8 cellular contexts compared by ENCODE assay signal in the genomic region with DNA sequence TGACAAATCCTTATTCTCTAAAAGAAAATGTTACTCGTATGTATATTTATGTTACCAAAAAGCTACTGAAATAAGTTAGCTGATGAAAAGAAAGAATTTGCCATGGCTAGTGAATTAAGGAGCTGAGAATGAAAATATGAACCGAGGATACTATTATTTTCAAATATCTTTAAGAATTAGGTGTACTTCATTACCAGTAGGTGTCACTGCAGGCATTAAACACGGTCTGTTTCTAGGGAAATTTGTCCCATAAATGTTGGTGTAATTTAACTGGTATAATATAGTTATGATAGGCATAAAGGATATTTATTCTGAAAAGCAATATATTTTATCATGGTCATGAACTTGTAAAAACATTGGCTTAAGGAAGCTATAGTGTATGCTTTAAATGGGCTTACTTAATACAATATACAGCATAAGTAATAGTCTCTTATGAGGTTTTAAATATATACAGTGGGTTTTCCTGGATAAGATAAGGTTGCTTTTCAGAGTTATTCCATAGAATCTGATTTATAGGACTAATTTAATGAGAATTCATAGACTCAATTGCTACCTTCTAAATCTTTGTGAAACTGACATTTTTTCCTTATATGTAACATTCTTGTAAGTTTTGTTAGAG.
DNase-seq lines count a peak whose midpoint lies in the region; ATAC-seq and TF ChIP-seq lines count a peak whose summit lies in the region.

No MANE protein-coding gene starts in this region.

- intact Hi-C loops in right cardiac atrium (cut with DNase I) (loop anchor here in 1 of 4 donors (10.0 kb wide), 2 partner anchors 73 to 1073 kb away; no protein-coding TSS in a partner anchor), testis (cut with DNase I; ENCODE audit: low total_unique reads) (loop anchor here (10.0 kb wide), 1 partner anchor 73 kb away; no protein-coding TSS in a partner anchor)
- intact Hi-C loops in activated T-helper 1 cell treated with anti-CD3 and anti-CD28 coated beads, Interleukin-12 subunit alpha, Interleukin-12 subunit beta, Interleukin-2, Interleukin-4 antibody, amounts not matched to agents 30 ng/mL and 10 ng/mL and 1 ng/mL, durations not matched to agents 14 hours and 24 hours and 36 hours (cut with micrococcal nuclease), result loop anchor here (5.0 kb wide), 1 partner anchor 1000 kb away; no protein-coding TSS in a partner anchor

- H3K4me1 Mint-ChIP-seq in T-cell, result no peaks in the 10 kb centered on the region
- H3K4me1 Mint-ChIP-seq in activated T-helper 1 cell treated with anti-CD3 and anti-CD28 coated beads, Interleukin-12 subunit alpha, Interleukin-12 subunit beta, Interleukin-2, Interleukin-4 antibody, amounts not matched to agents 30 ng/mL and 10 ng/mL and 1 ng/mL, durations not matched to agents 14 hours and 24 hours and 36 hours (ENCODE audit: low read depth), result no peaks in the 10 kb centered on the region

- no peak overlapping the region for H3K4me3 Mint-ChIP-seq in T-cell
- no peak overlapping the region for H3K4me3 Mint-ChIP-seq in activated T-helper 1 cell treated with anti-CD3 and anti-CD28 coated beads, Interleukin-12 subunit alpha, Interleukin-12 subunit beta, Interleukin-2, Interleukin-4 antibody, amounts not matched to agents 30 ng/mL and 10 ng/mL and 1 ng/mL, durations not matched to agents 14 hours and 24 hours and 36 hours

- WGBS in right cardiac atrium, result 4% methylated on average over 3 of the region's 3 CpGs
- WGBS in testis, 2 donors, result 15 to 29% methylated on average over 3 of the region's 3 CpGs

- H3K9me3 ChIP-seq in WERI-Rb-1 (ENCODE audit: severe bottlenecking), result no peaks in the 10 kb centered on the region
- H3K9me3 ChIP-seq in right cardiac atrium (ENCODE audit: control insufficient read depth, low read length), result no peaks in the 10 kb centered on the region
- no peaks in the 10 kb centered on the region for H3K9me3 ChIP-seq in testis

- no peak overlapping the region for H3K4me3 ChIP-seq in GM06990 (replicated peaks; ENCODE audit: low read depth, low read length)
- H3K4me3 ChIP-seq in WERI-Rb-1 (ENCODE audit: low read depth, low read length), result no peak overlapping the region
- no peak overlapping the region for H3K4me3 ChIP-seq in right cardiac atrium (ENCODE audit: low read length)
- H3K4me3 ChIP-seq in testis, result no peak overlapping the region

- H3K27me3 ChIP-seq in GM06990 (replicated peaks; ENCODE audit: control insufficient read depth, insufficient read depth, low read length) (no peaks in the 10 kb centered on the region), WERI-Rb-1 (ENCODE audit: insufficient read depth, low read depth, severe bottlenecking) (no peaks in the 10 kb centered on the region), right cardiac atrium (ENCODE audit: control insufficient read depth, insufficient read depth) (no peaks in the 10 kb centered on the region), testis (no peaks in the 10 kb centered on the region)

- CTCF ChIA-PET in T-cell (lab: Charles Lee), result no interaction called here

- ATAC-seq in right cardiac atrium (peak; percentile 39 to 43), T-cell (replicated peaks in 1 of 4) (no peak), GM21515 (IDR thresholded peaks at IDR 0.05; ENCODE audit: unreplicated experiment) (no peak)

- no peaks in the 10 kb centered on the region for H3K27me3 Mint-ChIP-seq in T-cell
- H3K27me3 Mint-ChIP-seq in activated T-helper 1 cell treated with anti-CD3 and anti-CD28 coated beads, Interleukin-12 subunit alpha, Interleukin-12 subunit beta, Interleukin-2, Interleukin-4 antibody, amounts not matched to agents 30 ng/mL and 10 ng/mL and 1 ng/mL, durations not matched to agents 14 hours and 24 hours and 36 hours (ENCODE audit: insufficient read depth), result no peaks in the 10 kb centered on the region

- no peak for TF ChIP-seq POLR2A in testis (IDR thresholded peaks at IDR 0.05)

- H3K36me3 Mint-ChIP-seq in T-cell, result no peaks in the 10 kb centered on the region
- no peaks in the 10 kb centered on the region for H3K36me3 Mint-ChIP-seq in activated T-helper 1 cell treated with anti-CD3 and anti-CD28 coated beads, Interleukin-12 subunit alpha, Interleukin-12 subunit beta, Interleukin-2, Interleukin-4 antibody, amounts not matched to agents 30 ng/mL and 10 ng/mL and 1 ng/mL, durations not matched to agents 14 hours and 24 hours and 36 hours (ENCODE audit: low read depth)

- no peak overlapping the region for H3K27ac Mint-ChIP-seq in T-cell
- H3K27ac Mint-ChIP-seq in activated T-helper 1 cell treated with anti-CD3 and anti-CD28 coated beads, Interleukin-12 subunit alpha, Interleukin-12 subunit beta, Interleukin-2, Interleukin-4 antibody, amounts not matched to agents 30 ng/mL and 10 ng/mL and 1 ng/mL, durations not matched to agents 14 hours and 24 hours and 36 hours, result no peak overlapping the region

- TF ChIP-seq CTCF in GM06990 (IDR thresholded peaks at IDR 0.05; ENCODE audit: insufficient read depth, low read length, poor library complexity, severe bottlenecking), result peak; percentile 37
- TF ChIP-seq CTCF in WERI-Rb-1 (IDR thresholded peaks at IDR 0.05; ENCODE audit: low read depth, low read length), result 0 out of 2 replicates have a peak, but pooled peaks have one; percentile 5
- TF ChIP-seq CTCF in testis (IDR thresholded peaks at IDR 0.05), result peak; percentile 19 to 58 (median 35)

- H3K4me1 ChIP-seq in right cardiac atrium (ENCODE audit: control insufficient read depth, insufficient read depth, low read length) (no peaks in the 10 kb centered on the region), testis (no peaks in the 10 kb centered on the region)

- POLR2A ChIA-PET in T-cell (lab: Charles Lee), result no interaction called here

- H3K27ac ChIP-seq in WERI-Rb-1 (no peak overlapping the region), right cardiac atrium (ENCODE audit: low read length) (no peak overlapping the region), testis (no peak overlapping the region)

- no peaks in the 10 kb centered on the region for H3K9me3 Mint-ChIP-seq in T-cell
- H3K9me3 Mint-ChIP-seq in activated T-helper 1 cell treated with anti-CD3 and anti-CD28 coated beads, Interleukin-12 subunit alpha, Interleukin-12 subunit beta, Interleukin-2, Interleukin-4 antibody, amounts not matched to agents 30 ng/mL and 10 ng/mL and 1 ng/mL, durations not matched to agents 14 hours and 24 hours and 36 hours, result no peaks in the 10 kb centered on the region

- DNase-seq in GM06990 (ENCODE audit: extremely low read depth, insufficient read length), result no peak
- peak; percentile 61 for DNase-seq in NCI-H1105 (lab: John Stamatoyannopoulos, UW)
- no peak for DNase-seq in WERI-Rb-1
- DNase-seq in right cardiac atrium, result no peak
- no peak for DNase-seq in testis
- DNase-seq in T-cell, result no peak
- no peak for DNase-seq in activated T-helper 1 cell treated with anti-CD3 and anti-CD28 coated beads, Interleukin-12 subunit alpha, Interleukin-12 subunit beta, Interleukin-2, Interleukin-4 antibody, amounts not matched to agents 30 ng/mL and 10 ng/mL and 1 ng/mL, durations not matched to agents 14 hours and 24 hours and 36 hours (ENCODE audit: low spot score)

- no peaks in the 10 kb centered on the region for H3K36me3 ChIP-seq in GM06990 (ENCODE audit: control insufficient read depth, insufficient read depth, low read length)
- no peaks in the 10 kb centered on the region for H3K36me3 ChIP-seq in WERI-Rb-1
- no peaks in the 10 kb centered on the region for H3K36me3 ChIP-seq in testis (ENCODE audit: low read depth, missing control alignments)

Comparison
In these comparisons a context has a peak if more than half of its experiments do, and no peak if none do; other contexts are left out.
1. ATAC-seq: peak in right cardiac atrium (2 of 2); none in T-cell (0 of 4) and GM21515 (single experiment).
2. Peak in every context shown above with its lines, with median percentiles within 50 percentile points of each other: CTCF ChIP-seq.